In the genomic region with DNA sequence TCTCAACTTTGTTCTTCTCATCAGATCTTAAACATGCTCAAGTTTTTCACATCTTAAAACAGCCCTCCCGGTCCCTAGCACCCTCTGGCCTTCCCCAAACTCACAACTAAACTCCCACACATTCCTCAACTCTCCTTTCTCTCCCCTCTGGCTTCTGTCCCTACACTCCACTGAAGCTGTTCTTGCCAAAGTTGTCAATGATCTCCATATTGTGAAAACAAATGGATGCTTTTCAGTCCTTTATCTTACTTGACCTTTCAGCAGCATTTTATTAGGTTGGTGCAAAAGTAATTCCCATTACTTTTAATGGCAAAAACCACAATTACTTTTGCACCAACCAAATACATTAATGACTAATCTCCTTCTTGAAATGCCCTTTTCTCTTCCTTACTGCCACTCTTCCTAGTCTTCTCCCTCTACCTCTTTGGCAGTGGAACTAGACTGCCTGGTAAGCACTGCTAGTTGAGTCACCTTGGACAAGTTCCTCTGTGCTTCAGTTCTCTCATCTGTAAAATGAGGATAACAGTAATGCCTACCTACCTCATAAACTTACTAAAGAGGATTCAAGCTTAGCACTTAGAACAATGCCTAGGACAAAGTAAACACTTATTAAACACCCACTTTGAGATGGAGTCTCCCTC, we compare ENCODE assay signal across 16 cellular contexts. TPM values are rescaled to one million over a fixed set of nuclear protein-coding genes. Genes with fewer than 3 reads are reported as not detected.
DNase-seq lines count a peak whose midpoint lies in the region; ATAC-seq and TF ChIP-seq lines count a peak whose summit lies in the region.
"Had no signal": no experiment of that assay in that cellular context is flagged by ENCODE, and none has a peak within 500 bp of the region (broad histone marks: within the 10 kb centered on the region; RNA-seq: fewer than 3 reads in every experiment).

No MANE protein-coding gene starts in this region.

- no peak overlapping the region for H3K4me3 ChIP-seq in mammary epithelial cell (replicated peaks in 1 of 3; ENCODE audit: insufficient read depth in 1 of 3, low read depth in 2 of 3, low read length in 3 of 3)
- no peak overlapping the region for H3K4me3 ChIP-seq in breast epithelium
- H3K4me3 ChIP-seq in fibroblast of pulmonary artery (replicated peaks; ENCODE audit: low read depth, low read length), result no peak overlapping the region
- no peak overlapping the region for H3K4me3 ChIP-seq in HAP-1
- H3K4me3 ChIP-seq: psoas muscle, suprapubic skin had no signal

- intact Hi-C loops in mammary epithelial cell (cut with micrococcal nuclease), result no loop called here
- intact Hi-C loops in breast epithelium (cut with DNase I; ENCODE audit: low total_unique reads), result no loop called here
- intact Hi-C loops in activated CD8-positive, alpha-beta T cell treated with anti-CD3 and anti-CD28 coated beads for 36 hours (cut with micrococcal nuclease), result no loop called here

- peak; percentile 49 for DNase-seq in mammary epithelial cell
- DNase-seq in breast epithelium (ENCODE audit: low spot score in 2 of 2), result no peak
- DNase-seq in activated CD8-positive, alpha-beta T cell treated with anti-CD3 and anti-CD28 coated beads for 36 hours, result no peak
- DNase-seq in fibroblast of pulmonary artery (ENCODE audit: low read depth), result peak; percentile 52
- no peak for DNase-seq in stimulated activated naive B cell treated with anti-CD40 and anti-IgM and Interleukin-4, amounts not matched to agents 10 μg/mL and 1 μg/mL and 100 μg/mL, for 72 hours
- no peak for DNase-seq in ecto neural progenitor cell (ENCODE audit: low spot score)
- DNase-seq in HAP-1 (ENCODE audit: low spot score in 2 of 2), result no peak
- DNase-seq: activated CD8-positive, alpha-beta memory T cell treated with anti-CD3 and anti-CD28 coated beads, Interleukin-2, amount 50 U/mL, for 4 hours; kidney; NCI-H2029; NCI-H69; psoas muscle; WERI-Rb-1 had no signal

- TF ChIP-seq CTCF in mammary epithelial cell (conservative IDR thresholded peaks at IDR 0.05 in 1 of 2, IDR thresholded peaks at IDR 0.05 in 1 of 2; ENCODE audit: extremely low read depth in 1 of 2, insufficient read depth in 1 of 2, low read depth in 1 of 2, low read length in 2 of 2), result no peak
- TF ChIP-seq CTCF in breast epithelium (IDR thresholded peaks at IDR 0.05), result no peak
- no peak for TF ChIP-seq CTCF in activated CD8-positive, alpha-beta T cell treated with anti-CD3 and anti-CD28 coated beads for 36 hours (IDR thresholded peaks at IDR 0.05)
- no peak for TF ChIP-seq CTCF in fibroblast of pulmonary artery (IDR thresholded peaks at IDR 0.05; ENCODE audit: low read length, missing control alignments)

- H4K20me1 ChIP-seq in mammary epithelial cell (ENCODE audit: insufficient read depth, low read length), result peaks cover 2% of the 10 kb centered on the region

- H3K4me2 ChIP-seq in mammary epithelial cell (ENCODE audit: insufficient read depth, low read depth, low read length), result no peak overlapping the region

- H3K4me1 Mint-ChIP-seq in activated CD8-positive, alpha-beta T cell treated with anti-CD3 and anti-CD28 coated beads for 36 hours (ENCODE audit: low read depth), result peaks cover 21% of the 10 kb centered on the region
- peaks cover 7 to 28% of the 10 kb centered on the region in 2 donors for H3K4me1 Mint-ChIP-seq in stimulated activated naive B cell treated with anti-CD40 and anti-IgM and Interleukin-4, amounts not matched to agents 10 μg/mL and 1 μg/mL and 100 μg/mL, for 72 hours

- H3K27ac Mint-ChIP-seq in activated CD8-positive, alpha-beta T cell treated with anti-CD3 and anti-CD28 coated beads for 36 hours, result peak overlapping the region; percentile 60
- peak overlapping the region; percentile 0 for H3K27ac Mint-ChIP-seq in stimulated activated naive B cell treated with anti-CD40 and anti-IgM and Interleukin-4, amounts not matched to agents 10 μg/mL and 1 μg/mL and 100 μg/mL, for 72 hours

- H3K9ac ChIP-seq in mammary epithelial cell (ENCODE audit: insufficient read depth, low read length), result no peak overlapping the region

- H3K27me3 Mint-ChIP-seq in activated CD8-positive, alpha-beta T cell treated with anti-CD3 and anti-CD28 coated beads for 36 hours, result no peaks in the 10 kb centered on the region
- no peaks in the 10 kb centered on the region for H3K27me3 Mint-ChIP-seq in stimulated activated naive B cell treated with anti-CD40 and anti-IgM and Interleukin-4, amounts not matched to agents 10 μg/mL and 1 μg/mL and 100 μg/mL, for 72 hours

- H3K9me3 ChIP-seq in mammary epithelial cell (replicated peaks; ENCODE audit: insufficient read depth, low read length) (no peaks in the 10 kb centered on the region), breast epithelium (no peaks in the 10 kb centered on the region), HAP-1 (no peaks in the 10 kb centered on the region)
- H3K9me3 ChIP-seq: psoas muscle, suprapubic skin had no signal

- H2AFZ ChIP-seq in mammary epithelial cell (ENCODE audit: low read depth, low read length), result no peak overlapping the region

- no peak overlapping the region for H3K4me3 Mint-ChIP-seq in activated CD8-positive, alpha-beta T cell treated with anti-CD3 and anti-CD28 coated beads for 36 hours
- no peak overlapping the region for H3K4me3 Mint-ChIP-seq in stimulated activated naive B cell treated with anti-CD40 and anti-IgM and Interleukin-4, amounts not matched to agents 10 μg/mL and 1 μg/mL and 100 μg/mL, for 72 hours

- dilution Hi-C loops in mammary epithelial cell (cut with HindIII; ENCODE audit: low sequenced_read_pairs), result no loop called here

- CTCF ChIA-PET in mammary epithelial cell (lab: Charles Lee; ENCODE audit: low non-redundant PET), result no interaction called here
- CTCF ChIA-PET in activated CD8-positive, alpha-beta T cell treated with anti-CD3 and anti-CD28 coated beads for 36 hours (lab: Charles Lee), result interaction anchor here (1.9 kb wide), 1 partner anchor 19 kb away, joined by 7 read pairs; no protein-coding TSS in a partner anchor

- no peak overlapping the region for H3K27ac ChIP-seq in mammary epithelial cell (ENCODE audit: insufficient read depth, low read depth, low read length)
- H3K27ac ChIP-seq in breast epithelium, result no peak overlapping the region
- H3K27ac ChIP-seq: psoas muscle, suprapubic skin, WERI-Rb-1 had no signal

- in situ Hi-C loops in mammary epithelial cell (cut with MboI; ENCODE audit: low sequenced_read_pairs in 2 of 2) (no loop called here), HAP-1 (cut with MboI; ENCODE audit: low sequenced_read_pairs) (no loop called here)

- H3K4me1 ChIP-seq in mammary epithelial cell (ENCODE audit: insufficient read depth, low read length) (peaks cover 4% of the 10 kb centered on the region), breast epithelium (no peaks in the 10 kb centered on the region), HAP-1 (peaks cover 9% of the 10 kb centered on the region)
- H3K4me1 ChIP-seq: suprapubic skin had no signal

- 13% methylated on average over 1 of the region's 1 CpG for WGBS in mammary epithelial cell (ENCODE audit: low coverage, missing lambda C conversion rate)

- H3K27me3 ChIP-seq in mammary epithelial cell (ENCODE audit: insufficient read depth, low read length) (no peaks in the 10 kb centered on the region), breast epithelium (no peaks in the 10 kb centered on the region), HAP-1 (ENCODE audit: low read depth) (no peaks in the 10 kb centered on the region)
- H3K27me3 ChIP-seq: suprapubic skin had no signal

- POLR2A ChIA-PET in activated CD8-positive, alpha-beta T cell treated with anti-CD3 and anti-CD28 coated beads for 36 hours (lab: Charles Lee), result interaction anchor here (0.8 kb wide), 1 partner anchor 17 kb away, joined by 3 read pairs; no protein-coding TSS in a partner anchor

- peaks cover 2% of the 10 kb centered on the region for H3K36me3 Mint-ChIP-seq in activated CD8-positive, alpha-beta T cell treated with anti-CD3 and anti-CD28 coated beads for 36 hours (ENCODE audit: low read depth)
- H3K36me3 Mint-ChIP-seq in stimulated activated naive B cell treated with anti-CD40 and anti-IgM and Interleukin-4, amounts not matched to agents 10 μg/mL and 1 μg/mL and 100 μg/mL, for 72 hours, result peaks cover 0 to 6% of the 10 kb centered on the region in 2 donors

- no peak for ATAC-seq in activated CD8-positive, alpha-beta T cell treated with anti-CD3 and anti-CD28 coated beads for 36 hours
- no peak for ATAC-seq in stimulated activated naive B cell treated with anti-CD40 and anti-IgM and Interleukin-4, amounts not matched to agents 10 μg/mL and 1 μg/mL and 100 μg/mL, for 72 hours (replicated peaks)
- no peak for ATAC-seq in GM19351 (IDR thresholded peaks at IDR 0.05; ENCODE audit: unreplicated experiment)
- ATAC-seq: psoas muscle had no signal

- no peak for TF ChIP-seq POLR2A in breast epithelium (IDR thresholded peaks at IDR 0.05)

- H3K36me3 ChIP-seq in mammary epithelial cell (ENCODE audit: insufficient read depth, low read length) (no peaks in the 10 kb centered on the region), breast epithelium (no peaks in the 10 kb centered on the region), HAP-1 (replicated peaks) (no peaks in the 10 kb centered on the region; the same call in 1 of the 2 replicates)
- H3K36me3 ChIP-seq: suprapubic skin, WERI-Rb-1 had no signal

- no TSS peak for BruUV-seq in mammary epithelial cell (replicated peaks; lab: Mats Ljungman, UMichigan)

- peaks cover 59% of the 10 kb centered on the region for H3K79me2 ChIP-seq in mammary epithelial cell (ENCODE audit: insufficient read depth, low read length)

- H3K9me3 Mint-ChIP-seq in activated CD8-positive, alpha-beta T cell treated with anti-CD3 and anti-CD28 coated beads for 36 hours, result no peaks in the 10 kb centered on the region
- H3K9me3 Mint-ChIP-seq in stimulated activated naive B cell treated with anti-CD40 and anti-IgM and Interleukin-4, amounts not matched to agents 10 μg/mL and 1 μg/mL and 100 μg/mL, for 72 hours, result no peaks in the 10 kb centered on the region

RNA-seq across cellular contexts. Expression of gene CERS5, which starts 16.0 kb away (rescaled TPM):
- total RNA-seq in mammary epithelial cell (10 to 100 TPM; 29.2 to 65.7 TPM), breast epithelium (10 to 100 TPM; 25.0 to 40.1 (median 32.4) TPM)
- polyA plus RNA-seq in mammary epithelial cell, result 43.5 TPM
- 187 TPM for polyA minus RNA-seq in mammary epithelial cell
- 10 to 100 TPM; 33.9 to 39.5 TPM for total RNA-seq in activated CD8-positive, alpha-beta T cell treated with anti-CD3 and anti-CD28 coated beads for 36 hours

RNA-seq across cellular contexts. Expression of gene COX14, which starts 39.1 kb away (rescaled TPM):
- total RNA-seq in mammary epithelial cell (10 to 100 TPM; 38.5 to 51.3 TPM), breast epithelium (100 to 1,000 TPM in 1 of 3 donors, 10 to 100 TPM in 2; 66.7 to 139 (median 95.4) TPM)
- polyA plus RNA-seq in mammary epithelial cell, result 92.3 TPM
- polyA minus RNA-seq in mammary epithelial cell, result 20.8 TPM
- total RNA-seq in activated CD8-positive, alpha-beta T cell treated with anti-CD3 and anti-CD28 coated beads for 36 hours, result 10 to 100 TPM; 43.1 to 51.0 TPM

RNA-seq across cellular contexts. Expression of gene GPD1, which starts 47.4 kb away (rescaled TPM):
- 1 to 10 TPM in 1 of 2 donors, under 1 TPM in 1; 0.73 to 1.2 TPM for total RNA-seq in mammary epithelial cell
- polyA plus RNA-seq in mammary epithelial cell, result 0.40 TPM
- not detected for polyA minus RNA-seq in mammary epithelial cell
- total RNA-seq in breast epithelium, result 1,000 to 10,000 TPM in 1 of 3 donors, 100 to 1,000 TPM in 2; 235 to 4,731 (median 280) TPM
- total RNA-seq in activated CD8-positive, alpha-beta T cell treated with anti-CD3 and anti-CD28 coated beads for 36 hours, result under 1 TPM; 0.16 to 0.20 TPM
- total RNA-seq: epithelial cell of proximal tubule had no signal

Comparison
In these comparisons a context has a peak if more than half of its experiments do, and no peak if none do; other contexts are left out.
1. DNase-seq: peak in mammary epithelial cell (single experiment) and fibroblast of pulmonary artery (single experiment); none in breast epithelium (0 of 2), activated CD8-positive, alpha-beta T cell treated with anti-CD3 and anti-CD28 coated beads for 36 hours (single experiment), stimulated activated naive B cell treated with anti-CD40 and anti-IgM and Interleukin-4, amounts not matched to agents 10 μg/mL and 1 μg/mL and 100 μg/mL, for 72 hours (single experiment), ecto neural progenitor cell (single experiment) and HAP-1 (0 of 2).
2. RNA of gene GPD1, which starts 47.4 kb away (total RNA-seq): 235 to 4,731 TPM in breast epithelium; 0.73 to 1.2 TPM in mammary epithelial cell and 0.16 to 0.20 TPM in activated CD8-positive, alpha-beta T cell treated with anti-CD3 and anti-CD28 coated beads for 36 hours; every median in the first group is over 100 times any median in the second.